In the genomic region with DNA sequence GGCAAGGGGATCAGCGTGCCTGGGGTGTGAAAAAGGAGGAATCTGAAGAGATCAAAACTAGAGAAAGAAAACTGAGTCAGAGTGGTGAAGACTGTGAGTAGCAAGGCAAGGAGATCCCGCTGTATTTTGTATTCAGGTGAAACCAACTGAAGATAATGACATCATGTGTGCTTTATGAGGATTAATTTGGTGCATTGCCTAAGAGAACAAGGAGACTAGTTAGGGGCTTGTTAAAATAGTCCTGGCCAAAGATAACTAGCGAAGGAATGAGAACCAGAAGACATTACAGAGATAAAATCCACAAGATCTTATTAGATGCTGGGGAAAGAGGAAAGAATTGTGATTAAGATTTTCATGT, we compare ENCODE assay signal across 1 cellular context.
TF ChIP-seq lines count a peak whose summit lies in the region.

No MANE protein-coding gene starts in this region.

TF ChIP-seq in IMR-90, 13 proteins besides CTCF, POLR2A, EP300 and RAD21:
- no peak for TF ChIP-seq CEBPB (IDR thresholded peaks at IDR 0.05; ENCODE audit: low read depth, low read length)
